8 cellular contexts compared by ENCODE assay signal in genomic region chr16:5097066-5097469, GRCh38.
DNase-seq lines count a peak whose midpoint lies in the region; TF ChIP-seq lines count a peak whose summit lies in the region.
"Not testable (repeated sequence)": the region's sequence is repeated elsewhere in the genome, so short reads cannot be mapped to it uniquely, and the experiment has no call there.

No MANE protein-coding gene starts in this region.

- TF ChIP-seq CTCF in DOHH2 (IDR thresholded peaks at IDR 0.05; ENCODE audit: low read depth, low read length, poor library complexity, severe bottlenecking), result not testable (repeated sequence)

- not testable (repeated sequence) for H3K27me3 ChIP-seq in DOHH2 (ENCODE audit: control insufficient read depth, low read length); subcutaneous abdominal adipose tissue (ENCODE audit: control insufficient read depth in 5 of 5, insufficient read depth in 4 of 5, low read length in 5 of 5)

- not testable (repeated sequence) for H3K36me3 ChIP-seq in DOHH2 (ENCODE audit: control insufficient read depth, low read length); subcutaneous abdominal adipose tissue (ENCODE audit: control insufficient read depth in 5 of 5, insufficient read depth in 5 of 5, low read length in 5 of 5)

- DNase-seq in NAMALWA (ENCODE audit: low spot score), result peak; percentile 80
- DNase-seq in T-helper 2 cell treated with Interferon-gamma antibody and Interleukin-4, amounts not matched to agents 5 μg/mL and 100 μg/mL, for 36 hours (ENCODE audit: low spot score), result peak; percentile 30
- peak; percentile 79 for DNase-seq in activated effector memory CD4-positive, alpha-beta T cell treated with anti-CD3 and anti-CD28 coated beads, Interleukin-2, amount 50 U/mL, for 16 hours
- peak; percentile 30 for DNase-seq in effector CD8-positive, alpha-beta T cell (lab: John Stamatoyannopoulos, UW)
- DNase-seq in kidney tubule cell (ENCODE audit: low spot score), result peak; percentile 29
- peak; percentile 46 for DNase-seq in pons (ENCODE audit: low spot score)

- peak overlapping the region; percentile 91 for H3K27ac Mint-ChIP-seq in T-helper 2 cell treated with Interferon-gamma antibody and Interleukin-4, amounts not matched to agents 5 μg/mL and 100 μg/mL, for 36 hours

- H3K27ac ChIP-seq in DOHH2 (ENCODE audit: low read depth, low read length) (0 out of 2 replicates have a peak overlapping the region, but pooled peaks have one; percentile 4), subcutaneous abdominal adipose tissue (ENCODE audit: low read depth, low read length) (peak overlapping the region; percentile 50)

- H3K9ac ChIP-seq in subcutaneous abdominal adipose tissue (ENCODE audit: low read length in 5 of 5), result peak overlapping the region in 4 of 5 donors; percentile 45 to 76 (median 52)

- H3K4me1 Mint-ChIP-seq in T-helper 2 cell treated with Interferon-gamma antibody and Interleukin-4, amounts not matched to agents 5 μg/mL and 100 μg/mL, for 36 hours (ENCODE audit: low read depth), result peaks cover 18% of the 10 kb centered on the region

- not testable (repeated sequence) for H4K20me1 ChIP-seq in DOHH2 (ENCODE audit: control insufficient read depth, insufficient read depth, low read depth, low read length)

- not testable (repeated sequence) for H3K4me1 ChIP-seq in DOHH2 (ENCODE audit: control insufficient read depth, low read length); subcutaneous abdominal adipose tissue (ENCODE audit: control insufficient read depth in 5 of 5, insufficient read depth in 5 of 5, low read length in 5 of 5)

- not testable (repeated sequence) for H3K9me3 Mint-ChIP-seq in T-helper 2 cell treated with Interferon-gamma antibody and Interleukin-4, amounts not matched to agents 5 μg/mL and 100 μg/mL, for 36 hours

- H3K9me2 ChIP-seq in DOHH2 (replicated peaks; ENCODE audit: control insufficient read depth, low read length), result not testable (repeated sequence)

- H3K4me2 ChIP-seq in DOHH2 (ENCODE audit: low read length), result peak overlapping the region; percentile 71

- not testable (repeated sequence) for H3K79me2 ChIP-seq in DOHH2 (ENCODE audit: control insufficient read depth, low read length)

- H3F3A ChIP-seq in DOHH2 (ENCODE audit: control insufficient read depth, insufficient read depth), result not testable (repeated sequence)

- H3K9me3 ChIP-seq in DOHH2 (ENCODE audit: control insufficient read depth, insufficient read depth, low read length); subcutaneous abdominal adipose tissue (ENCODE audit: control insufficient read depth in 5 of 5, low read length in 5 of 5): not testable (repeated sequence)

- H3K36me3 Mint-ChIP-seq in T-helper 2 cell treated with Interferon-gamma antibody and Interleukin-4, amounts not matched to agents 5 μg/mL and 100 μg/mL, for 36 hours (ENCODE audit: low read depth), result not testable (repeated sequence)

- peak overlapping the region; percentile 92 for H3K4me3 Mint-ChIP-seq in T-helper 2 cell treated with Interferon-gamma antibody and Interleukin-4, amounts not matched to agents 5 μg/mL and 100 μg/mL, for 36 hours

- not testable (repeated sequence) for H3K27me3 Mint-ChIP-seq in T-helper 2 cell treated with Interferon-gamma antibody and Interleukin-4, amounts not matched to agents 5 μg/mL and 100 μg/mL, for 36 hours (ENCODE audit: low read depth)

- H3K4me3 ChIP-seq in DOHH2 (ENCODE audit: low read length), result peak overlapping the region; percentile 79
- peak overlapping the region; percentile 59 to 70 (median 63) for H3K4me3 ChIP-seq in subcutaneous abdominal adipose tissue (ENCODE audit: low read depth in 1 of 5, low read length in 5 of 5)

Comparison
In these comparisons a context has a peak if more than half of its experiments do, and no peak if none do; other contexts are left out.
1. Peak in every context shown above with its lines: DNase-seq, H3K4me3 ChIP-seq and H3K27ac ChIP-seq.
2. DNase-seq: peak in every context shown above with its lines; median percentile 80 in NAMALWA; 79 in activated effector memory CD4-positive, alpha-beta T cell treated with anti-CD3 and anti-CD28 coated beads, Interleukin-2, amount 50 U/mL, for 16 hours; 46 in pons; 30 in T-helper 2 cell treated with Interferon-gamma antibody and Interleukin-4, amounts not matched to agents 5 μg/mL and 100 μg/mL, for 36 hours; 30 in effector CD8-positive, alpha-beta T cell; 29 in kidney tubule cell.